In the genomic region with DNA sequence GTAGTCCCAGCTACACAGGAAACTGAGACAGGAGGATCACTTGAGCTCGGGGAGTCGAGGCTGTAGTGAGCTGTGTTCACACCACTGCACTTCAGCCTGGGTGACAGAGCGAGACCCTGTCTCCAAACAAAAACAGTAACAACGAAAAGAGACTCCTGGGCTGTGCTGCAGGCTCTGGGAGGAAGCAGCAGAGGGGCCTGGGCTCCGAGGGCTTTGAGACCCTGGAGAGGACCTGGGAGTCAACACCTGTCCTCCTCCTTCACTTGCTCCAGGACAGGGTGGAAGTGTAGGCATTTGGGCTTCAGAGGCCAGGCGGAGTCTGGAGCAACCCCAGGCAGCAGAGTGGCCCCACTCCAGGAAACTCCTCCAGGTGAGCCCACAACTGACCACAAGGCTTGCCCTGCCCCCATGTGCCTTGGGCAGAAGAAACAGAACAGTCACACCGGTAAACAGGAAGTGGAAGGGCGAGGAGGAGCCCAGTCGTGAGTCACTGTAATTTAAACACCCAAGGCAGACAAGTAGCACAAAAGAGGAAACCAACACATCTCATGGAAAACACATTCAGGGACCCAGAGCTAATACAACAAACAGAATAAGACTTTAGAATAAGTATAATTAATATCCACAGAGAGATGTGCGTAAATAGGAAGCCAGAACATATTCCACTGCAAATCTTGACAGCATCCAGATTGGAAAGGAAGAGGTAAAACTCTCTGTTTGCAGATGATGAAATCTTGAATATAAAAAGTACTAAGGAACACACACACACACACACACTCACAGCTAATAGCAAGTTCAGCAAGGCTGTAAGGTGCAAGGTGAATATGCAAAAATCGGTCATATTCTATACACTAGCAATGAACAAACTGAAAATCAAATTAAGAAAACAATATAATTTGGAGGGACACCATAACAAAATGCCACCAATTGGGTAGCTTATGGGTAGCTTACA, we compare ENCODE assay signal across 9 cellular contexts. TPM values are rescaled to one million over a fixed set of nuclear protein-coding genes. Genes with fewer than 3 reads are reported as not detected.
DNase-seq lines count a peak whose midpoint lies in the region; ATAC-seq lines count a peak whose summit lies in the region.
"Had no signal": no experiment of that assay in that cellular context is flagged by ENCODE, and none has a peak within 500 bp of the region (broad histone marks: within the 10 kb centered on the region; RNA-seq: fewer than 3 reads in every experiment).

No MANE protein-coding gene starts in this region.

- no peaks in the 10 kb centered on the region for H3K36me3 ChIP-seq in SJCRH30

- H3K27me3 ChIP-seq in SJCRH30 = no peaks in the 10 kb centered on the region

- peaks cover 36% of the 10 kb centered on the region for H3K4me1 Mint-ChIP-seq in activated T-helper 2 cell treated with anti-CD3 and anti-CD28 coated beads, Interferon-gamma antibody, Interleukin-2, Interleukin-4, amounts not matched to agents 10 μg/mL and 5 μg/mL and 100 μg/mL, durations not matched to agents 14 hours and 24 hours and 36 hours (ENCODE audit: low read depth)
- H3K4me1 Mint-ChIP-seq in naive B cell = peaks cover 11 to 16% (median 13%) of the 10 kb centered on the region in 3 donors

- H3K4me3 Mint-ChIP-seq in activated T-helper 2 cell treated with anti-CD3 and anti-CD28 coated beads, Interferon-gamma antibody, Interleukin-2, Interleukin-4, amounts not matched to agents 10 μg/mL and 5 μg/mL and 100 μg/mL, durations not matched to agents 14 hours and 24 hours and 36 hours (ENCODE audit: low read depth) = peak overlapping the region; percentile 34
- H3K4me3 Mint-ChIP-seq in naive B cell = peak overlapping the region in 5 of 8 donors; percentile 25 to 84 (median 70)

- DNase-seq in NOMO-1 (lab: John Stamatoyannopoulos, UW; ENCODE audit: unreplicated experiment in 2 of 2) (peak; percentile 80 to 86), naive B cell (no peak), SJCRH30 (no peak), inferior parietal cortex (ENCODE audit: extremely low spot score) (no peak)
- peak; percentile 55 for DNase-seq in activated T-helper 2 cell treated with anti-CD3 and anti-CD28 coated beads, Interferon-gamma antibody, Interleukin-2, Interleukin-4, amounts not matched to agents 10 μg/mL and 5 μg/mL and 100 μg/mL, durations not matched to agents 14 hours and 24 hours and 36 hours (ENCODE audit: low spot score)

- peak; percentile 84 for ATAC-seq in GM18498 (IDR thresholded peaks at IDR 0.05; ENCODE audit: unreplicated experiment)
- ATAC-seq in HG02588 (IDR thresholded peaks at IDR 0.05; ENCODE audit: unreplicated experiment) = peak; percentile 84
- ATAC-seq in naive B cell (ENCODE audit: low read depth in 2 of 2) = peak; percentile 54 to 61
- no peak for ATAC-seq in HG02852 (IDR thresholded peaks at IDR 0.05; ENCODE audit: unreplicated experiment)

- H3K9me3 Mint-ChIP-seq in activated T-helper 2 cell treated with anti-CD3 and anti-CD28 coated beads, Interferon-gamma antibody, Interleukin-2, Interleukin-4, amounts not matched to agents 10 μg/mL and 5 μg/mL and 100 μg/mL, durations not matched to agents 14 hours and 24 hours and 36 hours = no peaks in the 10 kb centered on the region
- no peaks in the 10 kb centered on the region for H3K9me3 Mint-ChIP-seq in naive B cell

- H3K27ac Mint-ChIP-seq in activated T-helper 2 cell treated with anti-CD3 and anti-CD28 coated beads, Interferon-gamma antibody, Interleukin-2, Interleukin-4, amounts not matched to agents 10 μg/mL and 5 μg/mL and 100 μg/mL, durations not matched to agents 14 hours and 24 hours and 36 hours = peak overlapping the region; percentile 74
- H3K27ac Mint-ChIP-seq in naive B cell = peak overlapping the region in 5 of 6 donors; percentile 69 to 93 (median 82)

- H3K27ac ChIP-seq in SJCRH30 = no peak overlapping the region
- H3K27ac ChIP-seq: KMS-11 had no signal

- peaks cover under 1% of the 10 kb centered on the region; the same call in 1 of the 2 replicates for H3K4me1 ChIP-seq in SJCRH30

- intact Hi-C loops in activated T-helper 2 cell treated with anti-CD3 and anti-CD28 coated beads, Interferon-gamma antibody, Interleukin-2, Interleukin-4, amounts not matched to agents 10 μg/mL and 5 μg/mL and 100 μg/mL, durations not matched to agents 14 hours and 24 hours and 36 hours (cut with micrococcal nuclease) = loop anchor here (1.0 kb wide), 1 partner anchor 12 kb away; no protein-coding TSS in a partner anchor

- no peaks in the 10 kb centered on the region for H3K36me3 Mint-ChIP-seq in activated T-helper 2 cell treated with anti-CD3 and anti-CD28 coated beads, Interferon-gamma antibody, Interleukin-2, Interleukin-4, amounts not matched to agents 10 μg/mL and 5 μg/mL and 100 μg/mL, durations not matched to agents 14 hours and 24 hours and 36 hours (ENCODE audit: low read depth)
- no peaks in the 10 kb centered on the region for H3K36me3 Mint-ChIP-seq in naive B cell

- peaks cover 14% of the 10 kb centered on the region for H3K27me3 Mint-ChIP-seq in activated T-helper 2 cell treated with anti-CD3 and anti-CD28 coated beads, Interferon-gamma antibody, Interleukin-2, Interleukin-4, amounts not matched to agents 10 μg/mL and 5 μg/mL and 100 μg/mL, durations not matched to agents 14 hours and 24 hours and 36 hours (ENCODE audit: low read depth)
- peaks cover 6 to 31% (median 26%) of the 10 kb centered on the region in 3 donors for H3K27me3 Mint-ChIP-seq in naive B cell

- no peak overlapping the region for H3K4me3 ChIP-seq in SJCRH30

- no peaks in the 10 kb centered on the region for H3K9me3 ChIP-seq in SJCRH30 (replicated peaks)

RNA-seq across cellular contexts. Expression of gene RASGEF1A, which starts 20.5 kb away (rescaled TPM):
- total RNA-seq in activated T-helper 2 cell treated with anti-CD3 and anti-CD28 coated beads, Interferon-gamma antibody, Interleukin-2, Interleukin-4, amounts not matched to agents 10 μg/mL and 5 μg/mL and 100 μg/mL, durations not matched to agents 14 hours and 24 hours and 36 hours = 1.1 and 1.6 TPM in 2 replicates
- under 1 TPM in 5 of 6 donors, not detected in 1; 0.21 to 0.73 (median 0.37) TPM for polyA plus RNA-seq in naive B cell (ENCODE audit: low read depth in 6 of 6)
- total RNA-seq in SJCRH30 (2014; rRNA removed; shearing (Covaris generic)) = not detected in 2 replicates

Comparison
In these comparisons a context has a peak if more than half of its experiments do, and no peak if none do; other contexts are left out.
1. DNase-seq: peak in NOMO-1 (2 of 2) and activated T-helper 2 cell treated with anti-CD3 and anti-CD28 coated beads, Interferon-gamma antibody, Interleukin-2, Interleukin-4, amounts not matched to agents 10 μg/mL and 5 μg/mL and 100 μg/mL, durations not matched to agents 14 hours and 24 hours and 36 hours (single experiment); none in naive B cell (single experiment), SJCRH30 (0 of 2) and inferior parietal cortex (single experiment).